ENCODE assay signal across 12 cellular contexts in genomic region chr17:79943354-79944241, GRCh38.
DNase-seq lines count a peak whose midpoint lies in the region; ATAC-seq, FAIRE-seq and TF ChIP-seq lines count a peak whose summit lies in the region.
"Had no signal": no experiment of that assay in that cellular context is flagged by ENCODE, and none has a peak within 500 bp of the region (broad histone marks: within the 10 kb centered on the region; RNA-seq: fewer than 3 reads in every experiment).

No MANE protein-coding gene starts in this region.

- H4K5ac ChIP-seq in H1 (ENCODE audit: insufficient read length, low read depth, low read length) = no peak overlapping the region

- H2BK5ac ChIP-seq in H1 (ENCODE audit: low read depth, low read length) = peak overlapping the region; percentile 27; the same call in 1 of the 2 replicates
- no peak overlapping the region for H2BK5ac ChIP-seq in neuronal stem cell (ENCODE audit: low read length)

- no peak overlapping the region for H3K4me3 ChIP-seq in BLaER1 treated with 17β-estradiol and CSF1 and Interleukin-3, amounts not matched to agents 10 nM and 100 nM
- H3K4me3 ChIP-seq in RWPE2 (ENCODE audit: severe bottlenecking) (no peak overlapping the region), H1 (ENCODE audit: extremely low read depth in 1 of 4, insufficient read depth in 2 of 4, low read depth in 3 of 4, low read length in 4 of 4) (no peak overlapping the region), neuronal stem cell (ENCODE audit: low read length in 2 of 2) (no peak overlapping the region), GM23338 (no peak overlapping the region)

- H3K27ac Mint-ChIP-seq in GM23338 = no peak overlapping the region

- peaks cover 0 to 18% (median 0%) of the 10 kb centered on the region in 11 experiments; a peak in 5 of 22 replicates for H3K36me3 ChIP-seq in BLaER1 treated with 17β-estradiol and CSF1 and Interleukin-3, amounts not matched to agents 10 nM and 100 nM
- H3K36me3 ChIP-seq in RWPE2 (ENCODE audit: low read depth) = no peaks in the 10 kb centered on the region
- H3K36me3 ChIP-seq in H1 (ENCODE audit: control insufficient read depth in 2 of 4, insufficient read depth in 4 of 4, low read length in 3 of 4) = peaks cover 15 to 49% (median 34%) of the 10 kb centered on the region in 4 experiments
- peaks cover 34 to 97% of the 10 kb centered on the region in 2 donors for H3K36me3 ChIP-seq in neuronal stem cell (replicated peaks in 1 of 2; ENCODE audit: control insufficient read depth in 2 of 2, insufficient read depth in 2 of 2, low read length in 2 of 2)
- H3K36me3 ChIP-seq in GM23338 (ENCODE audit: insufficient read depth) = no peaks in the 10 kb centered on the region

- H3K27me3 Mint-ChIP-seq in GM23338 (ENCODE audit: insufficient read depth, low read depth, poor library complexity) = peaks cover 16% of the 10 kb centered on the region
- H3K27me3 Mint-ChIP-seq: CD4-positive, CD25-positive, alpha-beta regulatory T cell had no signal

- no peak for TF ChIP-seq EP300 in H1 (IDR thresholded peaks at IDR 0.05; ENCODE audit: borderline replicate concordance in 1 of 2, low read depth in 2 of 2, low read length in 2 of 2)

- peaks cover 31 to 96% (median 85%) of the 10 kb centered on the region in 10 experiments for H3K4me1 ChIP-seq in BLaER1 treated with 17β-estradiol and CSF1 and Interleukin-3, amounts not matched to agents 10 nM and 100 nM
- H3K4me1 ChIP-seq in RWPE2 (ENCODE audit: insufficient read depth, poor library complexity, severe bottlenecking) (peaks cover 11% of the 10 kb centered on the region), H1 (replicated peaks in 1 of 4; ENCODE audit: control insufficient read depth in 3 of 4, insufficient read depth in 4 of 4, low read length in 3 of 4) (peaks cover 3 to 9% (median 5%) of the 10 kb centered on the region in 4 experiments), neuronal stem cell (ENCODE audit: control insufficient read depth in 2 of 2, insufficient read depth in 1 of 2, low read depth in 1 of 2, low read length in 2 of 2) (peaks cover 0 to 13% of the 10 kb centered on the region in 2 donors), GM23338 (ENCODE audit: insufficient read depth) (peaks cover 5% of the 10 kb centered on the region)

- H3K4me3 Mint-ChIP-seq in GM23338 = no peak overlapping the region; the same call in 2 of the 3 replicates

- H3K4ac ChIP-seq in H1 (replicated peaks; ENCODE audit: insufficient read length, low read depth, low read length) (no peak overlapping the region), neuronal stem cell (ENCODE audit: low read length) (no peak overlapping the region)

- peaks cover 13 to 25% (median 21%) of the 10 kb centered on the region in 11 experiments; a peak in 18 of 22 replicates for H3K27me3 ChIP-seq in BLaER1 treated with 17β-estradiol and CSF1 and Interleukin-3, amounts not matched to agents 10 nM and 100 nM
- H3K27me3 ChIP-seq in RWPE2 (ENCODE audit: insufficient read depth, poor library complexity, severe bottlenecking) (no peaks in the 10 kb centered on the region), H1 (replicated peaks in 1 of 4; ENCODE audit: control insufficient read depth in 3 of 4, extremely low read depth in 1 of 4, insufficient read depth in 3 of 4, low read length in 3 of 4) (no peaks in the 10 kb centered on the region), neuronal stem cell (ENCODE audit: control insufficient read depth in 3 of 3, insufficient read depth in 3 of 3, low read depth in 1 of 3, low read length in 3 of 3) (no peaks in the 10 kb centered on the region), GM23338 (ENCODE audit: insufficient read depth) (no peaks in the 10 kb centered on the region)

- TF ChIP-seq RAD21 in H1 (IDR thresholded peaks at IDR 0.05 in 1 of 2, conservative IDR thresholded peaks at IDR 0.05 in 1 of 2; ENCODE audit: low read depth in 2 of 2, low read length in 2 of 2) = no peak

- H3K27ac ChIP-seq in BLaER1 treated with 17β-estradiol and CSF1 and Interleukin-3, amounts not matched to agents 10 nM and 100 nM = 0 out of 22 replicates have a peak overlapping the region, but pooled peaks of 1 of the 11 experiments have one; percentile 25
- H3K27ac ChIP-seq in RWPE2 (ENCODE audit: poor library complexity, severe bottlenecking) = no peak overlapping the region
- H3K27ac ChIP-seq in H1 (ENCODE audit: low read depth, low read length) = no peak overlapping the region; the same call in 1 of the 2 replicates
- peak overlapping the region; percentile 46 for H3K27ac ChIP-seq in neuronal stem cell (replicated peaks; ENCODE audit: low read length)
- H3K27ac ChIP-seq in GM23338 (ENCODE audit: low read depth) = no peak overlapping the region

- peak; percentile 66 for DNase-seq in RWPE2 (ENCODE audit: low spot score)
- DNase-seq in H1 (ENCODE audit: low read depth in 1 of 2, low spot score in 2 of 2) = no peak
- DNase-seq in neuronal stem cell (ENCODE audit: low spot score) = no peak
- no peak for DNase-seq in GM23338 (ENCODE audit: low spot score)
- no peak for DNase-seq in GM19239 (ENCODE audit: insufficient read length, low spot score)
- DNase-seq in NCI-H146 treated with DMSO at 0.1 percent for 48 hours (lab: John Stamatoyannopoulos, UW; ENCODE audit: unreplicated experiment) = no peak
- no peak for DNase-seq in NCI-H2196 treated with DMSO at 0.1 percent for 48 hours (lab: John Stamatoyannopoulos, UW; ENCODE audit: unreplicated experiment)
- DNase-seq: activated gamma-delta T cell, cerebellar nuclear complex, NCI-H2171 had no signal

- H2BK15ac ChIP-seq in H1 (ENCODE audit: low read length) (no peak overlapping the region), neuronal stem cell (ENCODE audit: low read length) (peak overlapping the region; percentile 71)

- H3K79me1 ChIP-seq in H1 (ENCODE audit: low read depth, low read length) (peaks cover 8% of the 10 kb centered on the region; the same call in 1 of the 2 replicates), neuronal stem cell (ENCODE audit: low read depth, low read length) (peaks cover 4% of the 10 kb centered on the region)

- H2AK5ac ChIP-seq in H1 (ENCODE audit: low read depth, low read length) = 0 out of 2 replicates have a peak overlapping the region, but pooled peaks have one; percentile 13
- H2AK5ac ChIP-seq in neuronal stem cell (ENCODE audit: low read depth, low read length) = peak overlapping the region; percentile 56

- H3K14ac ChIP-seq in H1 (ENCODE audit: insufficient read length) (no peak overlapping the region), neuronal stem cell (ENCODE audit: low read length) (peak overlapping the region; percentile 86)

- no peak overlapping the region; a peak in 1 of 22 replicates for H3K9ac ChIP-seq in BLaER1 treated with 17β-estradiol and CSF1 and Interleukin-3, amounts not matched to agents 10 nM and 100 nM
- H3K9ac ChIP-seq in H1 (replicated peaks in 1 of 4; ENCODE audit: extremely low read depth in 1 of 4, low read depth in 3 of 4, low read length in 3 of 4) = no peak overlapping the region
- H3K9ac ChIP-seq in neuronal stem cell (ENCODE audit: low read depth, low read length, poor library complexity) = peak overlapping the region; percentile 7

- CTCF ChIA-PET in H1 (lab: Charles Lee; ENCODE audit: partially characterized antibody) = interaction anchor here (0.6 to 1.5 kb wide), 6 partner anchors 10 to 62 kb away, joined by 3 to 5 read pairs (median 4); no protein-coding TSS in a partner anchor

- no peak for TF ChIP-seq POLR2A in H1 (IDR thresholded peaks at IDR 0.05; ENCODE audit: control extremely low read depth in 1 of 2, low read depth in 2 of 2, low read length in 2 of 2)

- peaks cover 0 to 2% of the 10 kb centered on the region in 2 experiments; a peak in 1 of 4 replicates for H3K79me2 ChIP-seq in H1 (ENCODE audit: control insufficient read depth in 1 of 2, insufficient read depth in 2 of 2, low read length in 2 of 2)
- H3K79me2 ChIP-seq in GM23338 (replicated peaks; ENCODE audit: insufficient read depth) = peaks cover 9% of the 10 kb centered on the region

- POLR2A ChIA-PET in H1 (lab: Charles Lee; ENCODE audit: partially characterized antibody) = interaction anchor here (0.8 to 15.6 kb wide), 5 partner anchors 4 to 29 kb away, joined by 3 to 152 read pairs (median 7); no protein-coding TSS in a partner anchor

- H3K23ac ChIP-seq in H1 (ENCODE audit: insufficient read length) (no peak overlapping the region), neuronal stem cell (ENCODE audit: low read depth, low read length, poor library complexity) (no peak overlapping the region)

- no peak overlapping the region for H3K56ac ChIP-seq in H1 (replicated peaks; ENCODE audit: insufficient read length, low read depth, low read length)

- no peak overlapping the region for H4K91ac ChIP-seq in H1 (replicated peaks; ENCODE audit: insufficient read length, low read length)
- H4K91ac ChIP-seq in neuronal stem cell (ENCODE audit: low read depth, low read length, poor library complexity) = no peak overlapping the region

- H2BK20ac ChIP-seq in H1 (ENCODE audit: low read length) = no peak overlapping the region

- H3K23me2 ChIP-seq in H1 (ENCODE audit: low read depth, low read length) = no peaks in the 10 kb centered on the region

- H3K4me1 Mint-ChIP-seq in GM23338 = peaks cover 19% of the 10 kb centered on the region

- WGBS in H1 (ENCODE audit: extremely low coverage in 1 of 2, insufficient coverage in 1 of 2, insufficient read length in 1 of 2, insufficient replicate concordance in 2 of 2, low coverage in 1 of 2, low lambda C conversion rate in 2 of 2, missing lambda C conversion rate in 1 of 2), 2 experiments = 94% methylated on average over 41 of the region's 42 CpGs; no CpG with 5 or more reads in 1 of the 2 experiments
- no CpG with 5 or more reads among the region's 42 CpGs for WGBS in neuronal stem cell (ENCODE audit: extremely low coverage in 2 of 2, insufficient read length in 2 of 2, insufficient replicate concordance in 1 of 2), 2 donors

- peaks cover 64% of the 10 kb centered on the region for H3K36me3 Mint-ChIP-seq in GM23338 (ENCODE audit: low read depth)
- H3K36me3 Mint-ChIP-seq: CD4-positive, CD25-positive, alpha-beta regulatory T cell had no signal

- TF ChIP-seq CTCF in RWPE2 (IDR thresholded peaks at IDR 0.05; ENCODE audit: poor library complexity, severe bottlenecking) = no peak
- TF ChIP-seq CTCF in H1 (IDR thresholded peaks at IDR 0.05; ENCODE audit: control extremely low read depth in 1 of 3, insufficient read depth in 1 of 3, low read depth in 1 of 3, low read length in 3 of 3) = no peak
- no peak for TF ChIP-seq CTCF in GM23338 (conservative IDR thresholded peaks at IDR 0.05; ENCODE audit: low read depth in 2 of 2)

- peaks cover 3% of the 10 kb centered on the region; the same call in 1 of the 2 replicates for H3F3A ChIP-seq in GM23338 (replicated peaks; ENCODE audit: low read depth)

- peak overlapping the region; percentile 65 to 82 (median 78) for H3K4me2 ChIP-seq in BLaER1 treated with 17β-estradiol and CSF1 and Interleukin-3, amounts not matched to agents 10 nM and 100 nM
- H3K4me2 ChIP-seq in H1 (ENCODE audit: insufficient read depth in 1 of 2, low read depth in 2 of 2, low read length in 2 of 2) = no peak overlapping the region
- H3K4me2 ChIP-seq in neuronal stem cell (ENCODE audit: insufficient read depth, low read length, poor library complexity, severe bottlenecking) = no peak overlapping the region
- H3K4me2 ChIP-seq in GM23338 = no peak overlapping the region

- 0 out of 2 replicates have a peak overlapping the region, but pooled peaks have one; percentile 3 for H4K8ac ChIP-seq in H1 (ENCODE audit: extremely low read depth, insufficient read depth, low read length)
- H4K8ac ChIP-seq in neuronal stem cell (ENCODE audit: low read depth, low read length) = no peak overlapping the region

- H2AFZ ChIP-seq in H1 (ENCODE audit: low read length) (no peak overlapping the region), neuronal stem cell (ENCODE audit: low read length) (no peak overlapping the region), GM23338 (no peak overlapping the region)

- ATAC-seq in RWPE2 (ENCODE audit: low read depth) = no peak
- ATAC-seq in GM23338 = no peak

- H4K20me1 ChIP-seq in BLaER1 treated with 17β-estradiol and CSF1 and Interleukin-3, amounts not matched to agents 10 nM and 100 nM = peaks cover 0 to 60% (median 13%) of the 10 kb centered on the region in 11 experiments; a peak in 16 of 22 replicates
- H4K20me1 ChIP-seq in H1 (replicated peaks in 1 of 2; ENCODE audit: control insufficient read depth in 1 of 2, insufficient read depth in 2 of 2, low read length in 2 of 2) = peaks cover 5 to 12% of the 10 kb centered on the region in 2 experiments
- H4K20me1 ChIP-seq in GM23338 (replicated peaks; ENCODE audit: insufficient read depth) = no peaks in the 10 kb centered on the region

- H3K9me3 ChIP-seq in BLaER1 treated with 17β-estradiol and CSF1 and Interleukin-3, amounts not matched to agents 10 nM and 100 nM (replicated peaks in 1 of 11) = no peaks in the 10 kb centered on the region
- H3K9me3 ChIP-seq in RWPE2 (ENCODE audit: severe bottlenecking) (no peaks in the 10 kb centered on the region), H1 (ENCODE audit: insufficient read depth in 2 of 2, low read depth in 1 of 2, low read length in 1 of 2) (no peaks in the 10 kb centered on the region), neuronal stem cell (replicated peaks in 1 of 2; ENCODE audit: control insufficient read depth in 2 of 2, insufficient read depth in 1 of 2, low read depth in 1 of 2, low read length in 2 of 2) (no peaks in the 10 kb centered on the region)

- no peaks in the 10 kb centered on the region for H3K9me3 Mint-ChIP-seq in GM23338

- FAIRE-seq in H1 (lab: Jason Lieb, UNC) (no peak), GM19239 (lab: Jason Lieb, UNC) (no peak)

- no peak overlapping the region for H3K18ac ChIP-seq in H1 (ENCODE audit: extremely low read depth, low read length)
- H3K18ac ChIP-seq in neuronal stem cell (ENCODE audit: low read length) = peak overlapping the region; percentile 81

- H2BK12ac ChIP-seq in H1 (ENCODE audit: low read depth, low read length) (0 out of 2 replicates have a peak overlapping the region, but pooled peaks have one; percentile 17), neuronal stem cell (ENCODE audit: low read length) (no peak overlapping the region)

- H3K9me2 ChIP-seq in GM23338 (ENCODE audit: insufficient read depth) = no peaks in the 10 kb centered on the region

- no peak overlapping the region for H2BK120ac ChIP-seq in H1 (replicated peaks; ENCODE audit: low read depth, low read length)
- H2BK120ac ChIP-seq in neuronal stem cell (ENCODE audit: low read depth, low read length) = no peak overlapping the region

Comparison
In these comparisons a context has a peak if more than half of its experiments do, and no peak if none do; other contexts are left out.
1. H3K4me2 ChIP-seq: peak in BLaER1 treated with 17β-estradiol and CSF1 and Interleukin-3, amounts not matched to agents 10 nM and 100 nM (11 of 11); none in H1 (0 of 2), neuronal stem cell (single experiment) and GM23338 (single experiment).